ENCODE assay signal across 8 cellular contexts in genomic region chr2:127637725-127638252, GRCh38. TPM values are rescaled to one million over a fixed set of nuclear protein-coding genes. Genes with fewer than 3 reads are reported as not detected.
DNase-seq lines count a peak whose midpoint lies in the region; ATAC-seq and TF ChIP-seq lines count a peak whose summit lies in the region.

No MANE protein-coding gene starts in this region.

- intact Hi-C loops in mammary epithelial cell (cut with micrococcal nuclease): no loop called here
- intact Hi-C loops in left lung (cut with DNase I): no loop called here

- H3K27ac ChIP-seq in CD8-positive, alpha-beta memory T cell (ENCODE audit: low read depth, low read length): no peak overlapping the region
- H3K27ac ChIP-seq in mammary epithelial cell (ENCODE audit: insufficient read depth, low read depth, low read length) (no peak overlapping the region), left lung (peak overlapping the region; percentile 72 to 92)

- H4K20me1 ChIP-seq in mammary epithelial cell (ENCODE audit: insufficient read depth, low read length): no peaks in the 10 kb centered on the region

- H3K4me1 ChIP-seq in CD8-positive, alpha-beta memory T cell (ENCODE audit: insufficient read depth, low read length): peaks cover 83% of the 10 kb centered on the region
- H3K4me1 ChIP-seq in mammary epithelial cell (ENCODE audit: insufficient read depth, low read length) (peaks cover 17% of the 10 kb centered on the region), left lung (peaks cover 17 to 83% of the 10 kb centered on the region in 2 donors)

- no peak overlapping the region for H3K9ac ChIP-seq in mammary epithelial cell (ENCODE audit: insufficient read depth, low read length)

- H3K9me3 Mint-ChIP-seq in CD8-positive, alpha-beta memory T cell: no peaks in the 10 kb centered on the region
- H3K9me3 Mint-ChIP-seq in stimulated activated effector memory CD8-positive, alpha-beta T cell treated with anti-CD3 and anti-CD28 coated beads, Interleukin-12 subunit alpha, Interleukin-12 subunit beta, amount 100 ng/mL, for 72 hours: no peaks in the 10 kb centered on the region

- H3K4me3 ChIP-seq in CD8-positive, alpha-beta memory T cell (ENCODE audit: low read length): peak overlapping the region; percentile 26
- H3K4me3 ChIP-seq in MG63 (no peak overlapping the region), mammary epithelial cell (replicated peaks in 1 of 3; ENCODE audit: insufficient read depth in 1 of 3, low read depth in 2 of 3, low read length in 3 of 3) (no peak overlapping the region), left lung (no peak overlapping the region)

- H3K36me3 Mint-ChIP-seq in CD8-positive, alpha-beta memory T cell: peaks cover 0 to 1% (median 0%) of the 10 kb centered on the region in 3 donors
- no peaks in the 10 kb centered on the region for H3K36me3 Mint-ChIP-seq in stimulated activated effector memory CD8-positive, alpha-beta T cell treated with anti-CD3 and anti-CD28 coated beads, Interleukin-12 subunit alpha, Interleukin-12 subunit beta, amount 100 ng/mL, for 72 hours

- H3K27me3 ChIP-seq in CD8-positive, alpha-beta memory T cell (ENCODE audit: insufficient read depth, low read length, poor library complexity, severe bottlenecking): no peaks in the 10 kb centered on the region
- H3K27me3 ChIP-seq in MG63 (no peaks in the 10 kb centered on the region), mammary epithelial cell (ENCODE audit: insufficient read depth, low read length) (no peaks in the 10 kb centered on the region), left lung (no peaks in the 10 kb centered on the region)

- peak; percentile 48 for ATAC-seq in left lung
- ATAC-seq in stimulated activated effector memory CD8-positive, alpha-beta T cell treated with anti-CD3 and anti-CD28 coated beads, Interleukin-12 subunit alpha, Interleukin-12 subunit beta, amount 100 ng/mL, for 72 hours: no peak

- no peak for DNase-seq in CD8-positive, alpha-beta memory T cell
- peak; percentile 81 for DNase-seq in MG63
- peak; percentile 50 for DNase-seq in mammary epithelial cell
- peak in 1 of 2 donors; percentile 74 for DNase-seq in left lung
- DNase-seq in DMS79 treated with DMSO at 0.1 percent for 48 hours (lab: John Stamatoyannopoulos, UW): no peak
- DNase-seq in stimulated activated effector memory CD8-positive, alpha-beta T cell treated with anti-CD3 and anti-CD28 coated beads, Interleukin-12 subunit alpha, Interleukin-12 subunit beta, amount 100 ng/mL, for 72 hours (ENCODE audit: low spot score in 2 of 2): no peak
- no peak for DNase-seq in NCI-H2227 treated with DMSO at 0.1 percent for 48 hours (lab: John Stamatoyannopoulos, UW)
- no peak for DNase-seq in NCI-H748 treated with DMSO at 0.1 percent for 48 hours (lab: John Stamatoyannopoulos, UW)

- dilution Hi-C loops in mammary epithelial cell (cut with HindIII; ENCODE audit: low sequenced_read_pairs): no loop called here

- H3K4me3 Mint-ChIP-seq in CD8-positive, alpha-beta memory T cell: peak overlapping the region in 1 of 7 donors; percentile 37
- H3K4me3 Mint-ChIP-seq in stimulated activated effector memory CD8-positive, alpha-beta T cell treated with anti-CD3 and anti-CD28 coated beads, Interleukin-12 subunit alpha, Interleukin-12 subunit beta, amount 100 ng/mL, for 72 hours: no peak overlapping the region

- peak overlapping the region in 4 of 8 donors; percentile 45 to 95 (median 64) for H3K27ac Mint-ChIP-seq in CD8-positive, alpha-beta memory T cell
- H3K27ac Mint-ChIP-seq in stimulated activated effector memory CD8-positive, alpha-beta T cell treated with anti-CD3 and anti-CD28 coated beads, Interleukin-12 subunit alpha, Interleukin-12 subunit beta, amount 100 ng/mL, for 72 hours: no peak overlapping the region

- in situ Hi-C loops in mammary epithelial cell (cut with MboI; ENCODE audit: low sequenced_read_pairs in 2 of 2): no loop called here

- no peaks in the 10 kb centered on the region for H3K9me3 ChIP-seq in CD8-positive, alpha-beta memory T cell (ENCODE audit: low read length)
- H3K9me3 ChIP-seq in MG63 (no peaks in the 10 kb centered on the region), mammary epithelial cell (replicated peaks; ENCODE audit: insufficient read depth, low read length) (no peaks in the 10 kb centered on the region), left lung (no peaks in the 10 kb centered on the region)

- H2AFZ ChIP-seq in mammary epithelial cell (ENCODE audit: low read depth, low read length): peak overlapping the region; percentile 97

- H3K4me2 ChIP-seq in mammary epithelial cell (ENCODE audit: insufficient read depth, low read depth, low read length): peak overlapping the region; percentile 14

- POLR2A ChIA-PET in CD8-positive, alpha-beta memory T cell (lab: Charles Lee): no interaction called here

- no peaks in the 10 kb centered on the region for H3K36me3 ChIP-seq in CD8-positive, alpha-beta memory T cell (ENCODE audit: insufficient read depth, low read length)
- H3K36me3 ChIP-seq in MG63 (no peaks in the 10 kb centered on the region), mammary epithelial cell (ENCODE audit: insufficient read depth, low read length) (no peaks in the 10 kb centered on the region), left lung (peaks cover 0 to 20% of the 10 kb centered on the region in 2 donors)

- H3K4me1 Mint-ChIP-seq in CD8-positive, alpha-beta memory T cell: peaks cover 0 to 61% (median 13%) of the 10 kb centered on the region in 3 donors
- peaks cover 6% of the 10 kb centered on the region for H3K4me1 Mint-ChIP-seq in stimulated activated effector memory CD8-positive, alpha-beta T cell treated with anti-CD3 and anti-CD28 coated beads, Interleukin-12 subunit alpha, Interleukin-12 subunit beta, amount 100 ng/mL, for 72 hours

- H3K27me3 Mint-ChIP-seq in CD8-positive, alpha-beta memory T cell: no peaks in the 10 kb centered on the region

- CTCF ChIA-PET in CD8-positive, alpha-beta memory T cell (lab: Charles Lee): interaction anchor here (1.1 kb wide), 1 partner anchor 12 kb away, joined by 4 read pairs; no protein-coding TSS in a partner anchor
- CTCF ChIA-PET in mammary epithelial cell (lab: Charles Lee; ENCODE audit: low non-redundant PET): no interaction called here

- H3K79me2 ChIP-seq in mammary epithelial cell (ENCODE audit: insufficient read depth, low read length): no peaks in the 10 kb centered on the region

- no peak for TF ChIP-seq CTCF in mammary epithelial cell (conservative IDR thresholded peaks at IDR 0.05 in 1 of 2, IDR thresholded peaks at IDR 0.05 in 1 of 2; ENCODE audit: extremely low read depth in 1 of 2, insufficient read depth in 1 of 2, low read depth in 1 of 2, low read length in 2 of 2)
- no peak for TF ChIP-seq CTCF in left lung (IDR thresholded peaks at IDR 0.05)

- WGBS in mammary epithelial cell (ENCODE audit: low coverage, missing lambda C conversion rate): 46% methylated on average over 7 of the region's 8 CpGs

- BruUV-seq in mammary epithelial cell (replicated peaks; lab: Mats Ljungman, UMichigan): no TSS peak

RNA-seq across cellular contexts. Expression of gene GPR17, which starts 8.2 kb away (rescaled TPM):
- not detected for total RNA-seq in CD8-positive, alpha-beta memory T cell
- polyA plus RNA-seq in CD8-positive, alpha-beta memory T cell: not detected
- total RNA-seq in MG63 (2014; rRNA removed; shearing (Covaris generic); ENCODE audit: low replicate concordance): not detected in 2 replicates
- total RNA-seq in mammary epithelial cell: not detected
- not detected for polyA plus RNA-seq in mammary epithelial cell
- not detected for polyA minus RNA-seq in mammary epithelial cell
- total RNA-seq in left lung: under 1 TPM; 0.24 to 0.26 TPM

RNA-seq across cellular contexts. Expression of gene LIMS2, which starts 37.5 kb away (rescaled TPM):
- total RNA-seq in CD8-positive, alpha-beta memory T cell: 1 to 10 TPM; 5.9 to 6.1 TPM
- polyA plus RNA-seq in CD8-positive, alpha-beta memory T cell: 3.1 TPM
- total RNA-seq in MG63 (2014; rRNA removed; shearing (Covaris generic); ENCODE audit: low replicate concordance): 0.53 and 2.3 TPM in 2 replicates
- 1 to 10 TPM in 1 of 2 donors, under 1 TPM in 1; 0.42 to 8.0 TPM for total RNA-seq in mammary epithelial cell
- polyA plus RNA-seq in mammary epithelial cell: 0.10 TPM
- not detected for polyA minus RNA-seq in mammary epithelial cell
- 100 to 1,000 TPM in 1 of 2 donors, 10 to 100 TPM in 1; 50.5 to 122 TPM for total RNA-seq in left lung

Comparison
In these comparisons a context has a peak if more than half of its experiments do, and no peak if none do; other contexts are left out.
1. DNase-seq: peak in MG63 (single experiment) and mammary epithelial cell (single experiment); none in CD8-positive, alpha-beta memory T cell (0 of 5), DMS79 treated with DMSO at 0.1 percent for 48 hours (single experiment), stimulated activated effector memory CD8-positive, alpha-beta T cell treated with anti-CD3 and anti-CD28 coated beads, Interleukin-12 subunit alpha, Interleukin-12 subunit beta, amount 100 ng/mL, for 72 hours (0 of 2), NCI-H2227 treated with DMSO at 0.1 percent for 48 hours (single experiment) and NCI-H748 treated with DMSO at 0.1 percent for 48 hours (single experiment).
2. H3K27ac ChIP-seq: peak in left lung (2 of 2); none in CD8-positive, alpha-beta memory T cell (single experiment) and mammary epithelial cell (single experiment).
3. RNA of gene LIMS2, which starts 37.5 kb away (total RNA-seq): 50.5 to 122 TPM in left lung; 0.42 to 8.0 TPM in mammary epithelial cell, 5.9 to 6.1 TPM in CD8-positive, alpha-beta memory T cell and 0.53 to 2.3 TPM in MG63; every median in the first group is over 4 times any median in the second.